16 cellular contexts compared by ENCODE assay signal in genomic region chr5:174354571-174354970, GRCh38.
"Had no signal": no experiment of that assay in that cellular context is flagged by ENCODE, and none has a peak within 500 bp of the region (broad histone marks: within the 10 kb centered on the region; RNA-seq: fewer than 3 reads in every experiment).

No MANE protein-coding gene starts in this region.

- H3K4me3 ChIP-seq: esophagus squamous epithelium, sigmoid colon had no signal

- H3K9me3 ChIP-seq: esophagus squamous epithelium, sigmoid colon had no signal

- H3K36me3 Mint-ChIP-seq: activated CD8-positive, alpha-beta memory T cell treated with anti-CD3 and anti-CD28 coated beads, Interleukin-2, amount 10 ng/mL, durations not matched to agents 7 days and 5 days; activated naive CD8-positive, alpha-beta T cell treated with anti-CD3 and anti-CD28 coated beads for 36 hours had no signal

- DNase-seq: activated CD4-positive, alpha-beta T cell treated with anti-CD3 and anti-CD28 coated beads, Interleukin-2, amount 50 U/mL, for 48 hours; activated CD4-positive, CD25-positive, alpha-beta regulatory T cell treated with anti-CD3 and anti-CD28 coated beads, Interleukin-2, amount 50 U/mL, for 72 hours; activated CD8-positive, alpha-beta memory T cell treated with anti-CD3 and anti-CD28 coated beads, Interleukin-2, amount 10 ng/mL, durations not matched to agents 7 days and 5 days; activated effector memory CD4-positive, alpha-beta T cell treated with anti-CD3 and anti-CD28 coated beads, Interleukin-2, amount 50 U/mL, for 16 hours; activated naive CD8-positive, alpha-beta T cell treated with anti-CD3 and anti-CD28 coated beads for 36 hours; activated T-cell treated with anti-CD3 and anti-CD28 coated beads, Interleukin-2, amount 50 U/mL, for 4 hours; anterior cingulate cortex; esophagus squamous epithelium; foreskin melanocyte; head of caudate nucleus; islet precursor cell; mesendoderm; sigmoid colon; stimulated activated CD4-positive, alpha-beta T cell treated with anti-CD3 and anti-CD28 coated beads, Interleukin-12 subunit alpha, Interleukin-12 subunit beta, amount 100 ng/mL, for 4 hours; stimulated activated naive CD8-positive, alpha-beta T cell treated with anti-CD3 and anti-CD28 coated beads, Interleukin-15, Interleukin-2, amounts not matched to agents 100 U/mL and 50 U/mL, for 24 hours had no signal

- H3K27ac Mint-ChIP-seq: activated CD8-positive, alpha-beta memory T cell treated with anti-CD3 and anti-CD28 coated beads, Interleukin-2, amount 10 ng/mL, durations not matched to agents 7 days and 5 days; activated naive CD8-positive, alpha-beta T cell treated with anti-CD3 and anti-CD28 coated beads for 36 hours had no signal

- H3K27me3 ChIP-seq: esophagus squamous epithelium, sigmoid colon had no signal

- H3K4me1 Mint-ChIP-seq: activated CD8-positive, alpha-beta memory T cell treated with anti-CD3 and anti-CD28 coated beads, Interleukin-2, amount 10 ng/mL, durations not matched to agents 7 days and 5 days; activated naive CD8-positive, alpha-beta T cell treated with anti-CD3 and anti-CD28 coated beads for 36 hours had no signal

- H3K36me3 ChIP-seq: esophagus squamous epithelium, sigmoid colon had no signal

- H3K4me3 Mint-ChIP-seq: activated CD8-positive, alpha-beta memory T cell treated with anti-CD3 and anti-CD28 coated beads, Interleukin-2, amount 10 ng/mL, durations not matched to agents 7 days and 5 days; activated naive CD8-positive, alpha-beta T cell treated with anti-CD3 and anti-CD28 coated beads for 36 hours; activated T-cell treated with anti-CD3 and anti-CD28 coated beads, Interleukin-2, amount 50 U/mL, for 4 hours had no signal

- H3K9me3 Mint-ChIP-seq: activated T-cell treated with anti-CD3 and anti-CD28 coated beads, Interleukin-2, amount 50 U/mL, for 4 hours had no signal

- H3K27ac ChIP-seq: esophagus squamous epithelium, sigmoid colon had no signal

- H3K27me3 Mint-ChIP-seq: activated CD8-positive, alpha-beta memory T cell treated with anti-CD3 and anti-CD28 coated beads, Interleukin-2, amount 10 ng/mL, durations not matched to agents 7 days and 5 days had no signal

- H3K4me1 ChIP-seq: esophagus squamous epithelium, sigmoid colon had no signal

- ATAC-seq: activated CD8-positive, alpha-beta memory T cell treated with anti-CD3 and anti-CD28 coated beads, Interleukin-2, amount 10 ng/mL, durations not matched to agents 7 days and 5 days; activated T-cell treated with anti-CD3 and anti-CD28 coated beads, Interleukin-2, amount 50 U/mL, for 4 hours; left lobe of liver; stimulated activated naive CD8-positive, alpha-beta T cell treated with anti-CD3 and anti-CD28 coated beads, Interleukin-15, Interleukin-2, amounts not matched to agents 100 U/mL and 50 U/mL, for 24 hours had no signal
